In the genomic region with DNA sequence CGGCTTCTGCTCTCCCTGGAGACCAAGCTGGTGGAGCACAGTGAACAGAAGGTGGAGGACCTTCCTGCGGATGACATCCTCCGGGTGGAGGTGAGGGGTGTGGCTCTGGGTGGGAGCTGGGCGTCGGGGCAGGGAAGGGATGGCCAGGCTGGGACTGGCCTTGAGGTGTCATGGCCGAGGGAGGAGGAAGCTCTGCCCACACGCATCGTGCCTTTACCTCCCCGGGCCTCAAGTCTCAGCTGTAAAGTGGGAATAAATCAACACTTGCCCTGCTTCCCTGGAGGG, we compare ENCODE assay signal across 25 cellular contexts.
"Had no signal": no experiment of that assay in that cellular context is flagged by ENCODE, and none has a peak within 500 bp of the region (broad histone marks: within the 10 kb centered on the region; RNA-seq: fewer than 3 reads in every experiment).

No MANE protein-coding gene starts in this region.

- H2AFZ ChIP-seq: parathyroid adenoma had no signal

- H3K27me3 ChIP-seq: brain microvascular endothelial cell, heart left ventricle, right atrium auricular region, uterus had no signal

- H3K9me3 Mint-ChIP-seq: activated T-cell treated with anti-CD3 and anti-CD28 coated beads, Interleukin-2, amount 50 U/mL, for 72 hours; mesothelial cell of epicardium; neural crest cell had no signal

- DNase-seq: activated CD4-positive, alpha-beta T cell treated with anti-CD3 and anti-CD28 coated beads for 4 hours; activated CD4-positive, alpha-beta T cell treated with anti-CD3 and anti-CD28 coated beads, Interleukin-2, amount 50 U/mL, for 4 hours; activated gamma-delta T cell; activated naive CD4-positive, alpha-beta T cell treated with anti-CD3 and anti-CD28 coated beads, Interleukin-2, amount 50 U/mL, for 16 hours; activated T-cell treated with anti-CD3 and anti-CD28 coated beads for 4 hours; activated T-cell treated with anti-CD3 and anti-CD28 coated beads, Interleukin-2, amount 50 U/mL, for 72 hours; amniotic stem cell; brain microvascular endothelial cell; caudate nucleus; foreskin fibroblast; kidney glomerular epithelial cell; naive B cell; occipital lobe; stimulated activated CD4-positive, alpha-beta T cell treated with anti-CD3 and anti-CD28 coated beads, Interleukin-2, amount 100 ng/mL, for 48 hours; stimulated activated naive CD8-positive, alpha-beta T cell treated with anti-CD3 and anti-CD28 coated beads, Interleukin-15, Interleukin-2, amounts not matched to agents 100 U/mL and 50 U/mL, for 24 hours; T-helper 1 cell; trophoblast cell; uterus had no signal

- H3K27ac Mint-ChIP-seq: activated T-cell treated with anti-CD3 and anti-CD28 coated beads, Interleukin-2, amount 50 U/mL, for 72 hours; mesothelial cell of epicardium; naive B cell had no signal

- ATAC-seq: activated T-cell treated with anti-CD3 and anti-CD28 coated beads, Interleukin-2, amount 50 U/mL, for 72 hours; esophagus mucosa; heart left ventricle; stimulated activated naive CD8-positive, alpha-beta T cell treated with anti-CD3 and anti-CD28 coated beads, Interleukin-15, Interleukin-2, amounts not matched to agents 100 U/mL and 50 U/mL, for 24 hours had no signal

- H3K27ac ChIP-seq: brain microvascular endothelial cell, heart left ventricle, parathyroid adenoma, right atrium auricular region, thoracic aorta, uterus had no signal

- H3K4me3 ChIP-seq: heart left ventricle, right atrium auricular region, thoracic aorta, uterus had no signal

- H3K4me3 Mint-ChIP-seq: activated T-cell treated with anti-CD3 and anti-CD28 coated beads, Interleukin-2, amount 50 U/mL, for 72 hours; mesothelial cell of epicardium; naive B cell; neural crest cell had no signal

- H3K4me1 Mint-ChIP-seq: naive B cell had no signal

- H3K36me3 Mint-ChIP-seq: mesothelial cell of epicardium, naive B cell had no signal

- H3K9ac ChIP-seq: parathyroid adenoma had no signal

- H3K36me3 ChIP-seq: thoracic aorta, uterus had no signal

- H3K9me3 ChIP-seq: heart left ventricle, right atrium auricular region, thoracic aorta, uterus had no signal

- H3K4me1 ChIP-seq: heart left ventricle, parathyroid adenoma, right atrium auricular region, uterus had no signal
